In genomic region chr5:176447982-176448608, GRCh38 we compare ENCODE assay signal across 8 cellular contexts. TPM values are rescaled to one million over a fixed set of nuclear protein-coding genes. Genes with fewer than 3 reads are reported as not detected.
DNase-seq lines count a peak whose midpoint lies in the region; ATAC-seq, FAIRE-seq and TF ChIP-seq lines count a peak whose summit lies in the region.

FAF2 (plus strand) TSS chr5:176448385; CDS start chr5:176448408, 23 bp downstream.

- H3K4me1 Mint-ChIP-seq in CD4-positive, alpha-beta memory T cell, result peaks cover 21 to 51% (median 36%) of the 10 kb centered on the region in 4 donors

- TF ChIP-seq CTCF in HepG2 (CRISPR knock-in tag; IDR thresholded peaks at IDR 0.05), result peak; percentile 97

- TF ChIP-seq RAD21 in HepG2 (CRISPR knock-in tag; IDR thresholded peaks at IDR 0.05), result peak; percentile 48; the same call in 1 of the 2 replicates

- CTCF ChIA-PET in CD4-positive, alpha-beta memory T cell (lab: Charles Lee; ENCODE audit: partially characterized antibody), result interaction anchor here (0.7 to 2.8 kb wide), 31 partner anchors 9 to 717 kb away, joined by 3 to 26 read pairs (median 4); partner anchors contain the start of genes CLTB and RNF44
- CTCF ChIA-PET in HepG2 (lab: Yijun Ruan, JAX; ENCODE audit: low intra/inter-chr PET ratio, low total read pairs), result interaction anchor here (1.3 to 2.1 kb wide), 2 partner anchors 18 to 32 kb away, joined by 4 to 17 read pairs; partner anchors contain the start of gene CLTB

- H2AFZ ChIP-seq in HepG2 (ENCODE audit: low read length), result peak within 1 kb of the TSS; percentile 92

- peak within 1 kb of the TSS; percentile 95 to 100 for H3K4me3 ChIP-seq in CD4-positive, alpha-beta memory T cell (ENCODE audit: low read length in 2 of 2)
- peak within 1 kb of the TSS; percentile 94 to 100 (median 99) for H3K4me3 ChIP-seq in HepG2 (replicated peaks in 1 of 3; ENCODE audit: insufficient read depth in 1 of 3, low read depth in 2 of 3, low read length in 3 of 3)

- POLR2A ChIA-PET in CD4-positive, alpha-beta memory T cell (lab: Charles Lee; ENCODE audit: partially characterized antibody), result interaction anchor here (0.6 to 3.3 kb wide), 23 partner anchors 9 to 109 kb away, joined by 3 to 98 read pairs (median 5); partner anchors contain the start of genes CDHR2, CLTB, HIGD2A and KIAA1191
- POLR2A ChIA-PET in HepG2 (lab: Yijun Ruan, JAX), result interaction anchor here (0.6 to 2.3 kb wide), 13 partner anchors 9 to 101 kb away, joined by 3 to 14 read pairs (median 6); partner anchors contain the start of genes CDHR2, CLTB, KIAA1191 and RNF44

- peaks cover 2% of the 10 kb centered on the region for H4K20me1 ChIP-seq in HepG2 (ENCODE audit: insufficient read depth, low read length)

- peak within 1 kb of the TSS; percentile 97 to 100 (median 98) for H3K4me3 Mint-ChIP-seq in CD4-positive, alpha-beta memory T cell

- 3% methylated on average over 21 of the region's 49 CpGs for WGBS in HepG2 (ENCODE audit: low lambda C conversion rate)

- peaks cover 0 to 2% of the 10 kb centered on the region in 2 donors for H3K27me3 Mint-ChIP-seq in CD4-positive, alpha-beta memory T cell

- BruUV-seq in HepG2 (replicated peaks; lab: Mats Ljungman, UMichigan), result no TSS peak

- in situ Hi-C loops in HepG2 (cut with HindIII; ENCODE audit: extremely low pct_ligation_motif_present, low pct_unique_long_range_greater_than_20kb), result loop anchor here (25.0 kb wide), 1 partner anchor 586 kb away; the partner anchor contains the start of gene CPLX2

- H3K36me3 ChIP-seq in CD4-positive, alpha-beta memory T cell (ENCODE audit: insufficient read depth, low read length), result peaks cover 7% of the 10 kb centered on the region
- no peaks in the 10 kb centered on the region; a peak in 2 of 5 replicates for H3K36me3 ChIP-seq in HepG2 (replicated peaks in 1 of 2; ENCODE audit: control insufficient read depth in 1 of 2, insufficient read depth in 2 of 2, low read length in 2 of 2)

- peak; percentile 77 for FAIRE-seq in HepG2 (lab: Jason Lieb, UNC)

- peaks cover 0 to 6% (median 0%) of the 10 kb centered on the region in 8 donors for H3K9me3 Mint-ChIP-seq in CD4-positive, alpha-beta memory T cell

- DNase-seq in CD4-positive, alpha-beta memory T cell, result peak; percentile 97 to 100 (median 99)
- DNase-seq in NCI-H82 (lab: John Stamatoyannopoulos, UW) (peak; percentile 98), dermis microvascular lymphatic vessel endothelial cell (ENCODE audit: low read depth in 2 of 2) (peak; percentile 86 to 97), HepG2 (ENCODE audit: low spot score) (peak; percentile 88)
- DNase-seq in activated CD4-positive, alpha-beta T cell treated with anti-CD3 and anti-CD28 coated beads, Interleukin-2, amount 50 U/mL, for 48 hours, result peak; percentile 97 to 98
- peak; percentile 95 for DNase-seq in stimulated activated CD4-positive, alpha-beta T cell treated with anti-CD3 and anti-CD28 coated beads, Interleukin-4, amount 100 ng/mL, for 1 hour

- TF ChIP-seq POLR2A in HepG2 (IDR thresholded peaks at IDR 0.05; ENCODE audit: insufficient read depth in 1 of 2, low read depth in 2 of 2, low read length in 2 of 2), result peak; percentile 87 to 93

- intact Hi-C loops in CD4-positive, alpha-beta memory T cell (cut with micrococcal nuclease), result loop anchor here (1.0 kb wide), 5 partner anchors 32 to 95 kb away; partner anchors contain the start of genes CLTB, KIAA1191 and RNF44
- intact Hi-C loops in HepG2 (cut with micrococcal nuclease; ENCODE audit: unreplicated experiment), result loop anchor here (1.0 to 2.0 kb wide), 2 partner anchors 17 to 32 kb away; partner anchors contain the start of gene CLTB

- H3K27ac Mint-ChIP-seq in CD4-positive, alpha-beta memory T cell, result peak within 1 kb of the TSS; percentile 98 to 100 (median 99)

- H3K4me1 ChIP-seq in CD4-positive, alpha-beta memory T cell (ENCODE audit: insufficient read depth, low read length), result peaks cover 42% of the 10 kb centered on the region
- peaks cover 39% of the 10 kb centered on the region for H3K4me1 ChIP-seq in HepG2 (ENCODE audit: insufficient read depth, low read length)

- H3K27me3 ChIP-seq in CD4-positive, alpha-beta memory T cell (ENCODE audit: insufficient read depth, low read length), result no peaks in the 10 kb centered on the region
- peaks cover 0 to 3% of the 10 kb centered on the region in 2 experiments; a peak in 1 of 5 replicates for H3K27me3 ChIP-seq in HepG2 (ENCODE audit: control insufficient read depth in 1 of 2, insufficient read depth in 2 of 2, low read length in 2 of 2)

- H3K79me2 ChIP-seq in HepG2 (ENCODE audit: insufficient read depth, low read length), result peaks cover 40% of the 10 kb centered on the region

- TF ChIP-seq EP300 in HepG2 (IDR thresholded peaks at IDR 0.05; ENCODE audit: low read depth in 2 of 2, low read length in 2 of 2) (peak in 1 of 2 experiments; percentile 55; a peak in 2 of 4 replicates), HepG2 (CRISPR knock-in tag; IDR thresholded peaks at IDR 0.05; ENCODE audit: borderline replicate concordance) (no peak)

- no peaks in the 10 kb centered on the region for H3K9me3 ChIP-seq in CD4-positive, alpha-beta memory T cell (ENCODE audit: control insufficient read depth in 1 of 2, low read length in 2 of 2)
- H3K9me3 ChIP-seq in HepG2 (ENCODE audit: low read length), result no peaks in the 10 kb centered on the region

- peak within 1 kb of the TSS; percentile 98 for H3K9ac ChIP-seq in HepG2 (ENCODE audit: insufficient read depth, low read depth, low read length)

- peak; percentile 95 for ATAC-seq in GM19438 (IDR thresholded peaks at IDR 0.05; ENCODE audit: low read depth, unreplicated experiment)
- ATAC-seq in HG03575 (IDR thresholded peaks at IDR 0.05; ENCODE audit: extremely low read depth, insufficient number of reproducible peaks, low FRiP score, unreplicated experiment), result peak; percentile 75
- peak; percentile 95 for ATAC-seq in HepG2

- peak within 1 kb of the TSS; percentile 91 for H3K4me2 ChIP-seq in HepG2 (ENCODE audit: low read depth, low read length)

- peaks cover 3 to 28% of the 10 kb centered on the region in 2 donors for H3K36me3 Mint-ChIP-seq in CD4-positive, alpha-beta memory T cell

- peak within 1 kb of the TSS; percentile 98 for H3K27ac ChIP-seq in CD4-positive, alpha-beta memory T cell (ENCODE audit: low read depth, low read length)
- peak within 1 kb of the TSS; percentile 86 for H3K27ac ChIP-seq in HepG2 (ENCODE audit: extremely low read length, insufficient read depth, low read length)

TF ChIP-seq in HepG2, 621 proteins besides CTCF, POLR2A, EP300 and RAD21 (continues in another document):
- TF ChIP-seq ZNF18 (CRISPR knock-in tag; IDR thresholded peaks at IDR 0.05; ENCODE audit: insufficient replicate concordance) (no peak), E2F2 (CRISPR knock-in tag; IDR thresholded peaks at IDR 0.05; ENCODE audit: borderline replicate concordance) (0 out of 2 replicates have a peak, but pooled peaks have one; percentile 10), KMT2B (CRISPR knock-in tag; IDR thresholded peaks at IDR 0.05) (no peak; the same call in 1 of the 2 replicates)

RNA-seq across cellular contexts. Expression of gene FAF2, which starts in this region (rescaled TPM):
- 10 to 100 TPM; 32.3 to 33.6 TPM for total RNA-seq in CD4-positive, alpha-beta memory T cell
- 10 to 100 TPM; 10.8 to 18.4 TPM for polyA plus RNA-seq in CD4-positive, alpha-beta memory T cell
- total RNA-seq in dermis microvascular lymphatic vessel endothelial cell (48.4 and 56.5 TPM in 2 replicates), HepG2 (2016; rRNA removed; fragmentation: Illumina TruSeq; extraction: Trizol) (21.5 and 34.3 TPM in 2 replicates)
- 5.1 and 5.2 TPM in 2 replicates for total RNA-seq in HepG2 (2016; cell fraction: cytosol; rRNA removed; fragmentation: Illumina TruSeq; extraction: Trizol; ENCODE audit: low read depth)
- total RNA-seq in HepG2 (2016; cell fraction: insoluble cytoplasmic fraction; rRNA removed; fragmentation: Illumina TruSeq; extraction: Trizol), result 19.8 and 32.7 TPM in 2 replicates
- 11.2 and 15.4 TPM in 2 replicates for total RNA-seq in HepG2 (2016; cell fraction: membrane; rRNA removed; fragmentation: Illumina TruSeq; extraction: Trizol)
- total RNA-seq in HepG2 (2016; cell fraction: nucleus; rRNA removed; fragmentation: Illumina TruSeq; extraction: Trizol), result 39.6 and 43.8 TPM in 2 replicates
- polyA plus RNA-seq in HepG2 (2011; rRNA removed), result 24.6 and 27.8 TPM in 2 replicates
- 16.5 and 25.1 TPM in 2 replicates for polyA plus RNA-seq in HepG2 (2011; cell fraction: cytosol; rRNA removed)
- polyA plus RNA-seq in HepG2 (2011; cell fraction: nucleus; rRNA removed), result 19.3 and 19.4 TPM in 2 replicates
- polyA plus RNA-seq in HepG2 (2012), result 21.3 and 21.7 TPM in 2 replicates
- polyA plus RNA-seq in HepG2 (2016; cell fraction: cytosol; fragmentation: Illumina TruSeq; extraction: Trizol; ENCODE audit: low read depth), result 1.8 and 2.0 TPM in 2 replicates
- polyA plus RNA-seq in HepG2 (2016; cell fraction: insoluble cytoplasmic fraction; fragmentation: Illumina TruSeq; extraction: Trizol; ENCODE audit: low read depth), result 15.5 and 15.8 TPM in 2 replicates
- polyA plus RNA-seq in HepG2 (2016; cell fraction: membrane; fragmentation: Illumina TruSeq; extraction: Trizol; ENCODE audit: low read depth), result 5.3 and 5.5 TPM in 2 replicates
- 54.2 and 59.0 TPM in 2 replicates for polyA plus RNA-seq in HepG2 (2016; cell fraction: nucleus; fragmentation: Illumina TruSeq; extraction: Trizol; ENCODE audit: insufficient read depth, low read depth)
- 38.0 and 49.2 TPM in 2 replicates for polyA minus RNA-seq in HepG2 (2011; rRNA and poly(A)+ RNA removed; ENCODE audit: low replicate concordance)
- 20.9 and 25.3 TPM in 2 replicates for polyA minus RNA-seq in HepG2 (2011; cell fraction: cytosol; rRNA and poly(A)+ RNA removed)
- polyA minus RNA-seq in HepG2 (2011; cell fraction: nucleus; rRNA and poly(A)+ RNA removed), result 29.5 and 36.7 TPM in 2 replicates

Comparison
In these comparisons a context has a peak if more than half of its experiments do, and no peak if none do; other contexts are left out.
1. Peak in every context shown above with its lines: DNase-seq, ATAC-seq, H3K4me3 ChIP-seq and H3K27ac ChIP-seq.